Comparison of ENCODE assay signal across 17 cellular contexts in genomic region chr4:151581575-151581974, GRCh38.
"Had no signal": no experiment of that assay in that cellular context is flagged by ENCODE, and none has a peak within 500 bp of the region (broad histone marks: within the 10 kb centered on the region; RNA-seq: fewer than 3 reads in every experiment).

No MANE protein-coding gene starts in this region.

- H3K4me1 Mint-ChIP-seq: activated B cell treated with CpG ODN at 0.5 μM for 24 hours had no signal

- H3K9me3 ChIP-seq: gastrocnemius medialis, psoas muscle, transverse colon, vagina had no signal

- H3K27me3 ChIP-seq: cardiac muscle cell, gastrocnemius medialis, transverse colon, vagina had no signal

- H3K4me3 Mint-ChIP-seq: activated B cell treated with CpG ODN at 0.5 μM for 24 hours; activated CD8-positive, alpha-beta T cell treated with anti-CD3 and anti-CD28 coated beads for 36 hours; activated T-cell treated with anti-CD3 and anti-CD28 coated beads, Interleukin-2, amount 50 U/mL, for 4 hours; mesothelial cell of epicardium had no signal

- H3K36me3 ChIP-seq: cardiac muscle cell, gastrocnemius medialis, transverse colon, vagina had no signal

- H3K4me1 ChIP-seq: transverse colon, vagina had no signal

- H3K4me3 ChIP-seq: cardiac muscle cell, gastrocnemius medialis, lung, psoas muscle, transverse colon, vagina had no signal

- ATAC-seq: activated CD8-positive, alpha-beta T cell treated with anti-CD3 and anti-CD28 coated beads for 36 hours; activated naive CD4-positive, alpha-beta T cell treated with anti-CD3 and anti-CD28 coated beads, Interleukin-2, amount 50 U/mL, for 72 hours; activated T-cell treated with anti-CD3 and anti-CD28 coated beads, Interleukin-2, amount 50 U/mL, for 4 hours; gastrocnemius medialis; left colon; sciatic nerve; stimulated activated naive CD8-positive, alpha-beta T cell treated with anti-CD3 and anti-CD28 coated beads, Interleukin-15, Interleukin-2, amounts not matched to agents 100 U/mL and 50 U/mL, for 24 hours had no signal

- H3K36me3 Mint-ChIP-seq: activated naive CD4-positive, alpha-beta T cell treated with anti-CD3 and anti-CD28 coated beads, Interleukin-2, amount 50 U/mL, for 72 hours had no signal

- H3K27ac ChIP-seq: cardiac muscle cell, gastrocnemius medialis, psoas muscle, transverse colon, vagina had no signal

- DNase-seq: activated B cell treated with CpG ODN at 0.5 μM for 24 hours; activated CD4-positive, alpha-beta T cell treated with anti-CD3 and anti-CD28 coated beads for 48 hours; activated CD8-positive, alpha-beta T cell treated with anti-CD3 and anti-CD28 coated beads for 36 hours; activated effector memory CD4-positive, alpha-beta T cell treated with anti-CD3 and anti-CD28 coated beads, Interleukin-2, amount 50 U/mL, for 16 hours; activated T-cell treated with anti-CD3 and anti-CD28 coated beads, Interleukin-2, amount 50 U/mL, for 4 hours; erythroblast; gastrocnemius medialis; left colon; psoas muscle; stimulated activated naive CD8-positive, alpha-beta T cell treated with anti-CD3 and anti-CD28 coated beads, Interleukin-15, Interleukin-2, amounts not matched to agents 100 U/mL and 50 U/mL, for 24 hours; transverse colon had no signal

- H3K27ac Mint-ChIP-seq: activated B cell treated with CpG ODN at 0.5 μM for 24 hours; activated CD8-positive, alpha-beta T cell treated with anti-CD3 and anti-CD28 coated beads for 36 hours; activated naive CD4-positive, alpha-beta T cell treated with anti-CD3 and anti-CD28 coated beads, Interleukin-2, amount 50 U/mL, for 72 hours; mesothelial cell of epicardium had no signal
